In the genomic region with DNA sequence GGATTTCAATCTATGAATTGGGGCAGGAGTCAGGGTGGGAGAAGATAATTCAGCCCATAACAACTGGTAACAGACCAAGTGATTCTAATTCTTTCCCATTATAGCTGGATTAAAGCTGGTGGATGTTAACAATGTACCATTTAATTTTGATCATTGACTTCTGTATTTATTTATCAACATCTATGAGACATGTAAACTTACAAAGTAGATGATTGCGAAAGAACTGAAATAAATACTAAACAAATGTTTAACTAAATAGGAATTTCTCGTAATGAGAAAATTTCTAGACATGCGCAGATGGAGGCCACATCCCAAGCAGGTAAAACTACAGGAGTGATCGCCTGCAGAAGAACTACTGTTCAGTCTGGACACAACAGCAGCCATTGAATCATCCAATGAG, we compare ENCODE assay signal across 3 cellular contexts.
A peak's percentile ranks its signal among the peaks of the same experiment; 100 is the strongest.
TF ChIP-seq lines count a peak whose summit lies in the region.

No MANE protein-coding gene starts in this region.

TF ChIP-seq in IMR-90, 13 proteins besides CTCF, POLR2A, EP300 and RAD21:
- TF ChIP-seq, protein P1, sequence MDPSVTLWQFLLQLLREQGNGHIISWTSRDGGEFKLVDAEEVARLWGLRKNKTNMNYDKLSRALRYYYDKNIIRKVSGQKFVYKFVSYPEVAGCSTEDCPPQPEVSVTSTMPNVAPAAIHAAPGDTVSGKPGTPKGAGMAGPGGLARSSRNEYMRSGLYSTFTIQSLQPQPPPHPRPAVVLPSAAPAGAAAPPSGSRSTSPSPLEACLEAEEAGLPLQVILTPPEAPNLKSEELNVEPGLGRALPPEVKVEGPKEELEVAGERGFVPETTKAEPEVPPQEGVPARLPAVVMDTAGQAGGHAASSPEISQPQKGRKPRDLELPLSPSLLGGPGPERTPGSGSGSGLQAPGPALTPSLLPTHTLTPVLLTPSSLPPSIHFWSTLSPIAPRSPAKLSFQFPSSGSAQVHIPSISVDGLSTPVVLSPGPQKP (IDR thresholded peaks at IDR 0.05; ENCODE audit: borderline replicate concordance, low read depth, low read length): no peak
- TF ChIP-seq CEBPB (IDR thresholded peaks at IDR 0.05; ENCODE audit: low read depth, low read length) (peak; percentile 66), FOS (IDR thresholded peaks at IDR 0.05; ENCODE audit: low read depth, low read length) (no peak), MXI1 (IDR thresholded peaks at IDR 0.05; ENCODE audit: borderline replicate concordance, low read depth, low read length) (no peak), SMC3 (IDR thresholded peaks at IDR 0.05; ENCODE audit: low read depth, low read length) (no peak)

TF ChIP-seq in Ishikawa, 13 proteins besides CTCF, POLR2A, EP300 and RAD21:
- TF ChIP-seq, protein P2, sequence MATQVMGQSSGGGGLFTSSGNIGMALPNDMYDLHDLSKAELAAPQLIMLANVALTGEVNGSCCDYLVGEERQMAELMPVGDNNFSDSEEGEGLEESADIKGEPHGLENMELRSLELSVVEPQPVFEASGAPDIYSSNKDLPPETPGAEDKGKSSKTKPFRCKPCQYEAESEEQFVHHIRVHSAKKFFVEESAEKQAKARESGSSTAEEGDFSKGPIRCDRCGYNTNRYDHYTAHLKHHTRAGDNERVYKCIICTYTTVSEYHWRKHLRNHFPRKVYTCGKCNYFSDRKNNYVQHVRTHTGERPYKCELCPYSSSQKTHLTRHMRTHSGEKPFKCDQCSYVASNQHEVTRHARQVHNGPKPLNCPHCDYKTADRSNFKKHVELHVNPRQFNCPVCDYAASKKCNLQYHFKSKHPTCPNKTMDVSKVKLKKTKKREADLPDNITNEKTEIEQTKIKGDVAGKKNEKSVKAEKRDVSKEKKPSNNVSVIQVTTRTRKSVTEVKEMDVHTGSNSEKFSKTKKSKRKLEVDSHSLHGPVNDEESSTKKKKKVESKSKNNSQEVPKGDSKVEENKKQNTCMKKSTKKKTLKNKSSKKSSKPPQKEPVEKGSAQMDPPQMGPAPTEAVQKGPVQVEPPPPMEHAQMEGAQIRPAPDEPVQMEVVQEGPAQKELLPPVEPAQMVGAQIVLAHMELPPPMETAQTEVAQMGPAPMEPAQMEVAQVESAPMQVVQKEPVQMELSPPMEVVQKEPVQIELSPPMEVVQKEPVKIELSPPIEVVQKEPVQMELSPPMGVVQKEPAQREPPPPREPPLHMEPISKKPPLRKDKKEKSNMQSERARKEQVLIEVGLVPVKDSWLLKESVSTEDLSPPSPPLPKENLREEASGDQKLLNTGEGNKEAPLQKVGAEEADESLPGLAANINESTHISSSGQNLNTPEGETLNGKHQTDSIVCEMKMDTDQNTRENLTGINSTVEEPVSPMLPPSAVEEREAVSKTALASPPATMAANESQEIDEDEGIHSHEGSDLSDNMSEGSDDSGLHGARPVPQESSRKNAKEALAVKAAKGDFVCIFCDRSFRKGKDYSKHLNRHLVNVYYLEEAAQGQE (IDR thresholded peaks at IDR 0.05; ENCODE audit: low read depth): no peak
- TF ChIP-seq CEBPB (IDR thresholded peaks at IDR 0.05) (peak; percentile 15; the same call in 1 of the 2 replicates), FOXM1 (IDR thresholded peaks at IDR 0.05; ENCODE audit: borderline replicate concordance, low read depth) (no peak), EGR1 (IDR thresholded peaks at IDR 0.05) (no peak), ZBTB7A (IDR thresholded peaks at IDR 0.05; ENCODE audit: low read depth) (no peak), CREB1 (IDR thresholded peaks at IDR 0.05; ENCODE audit: low read depth) (no peak)

TF ChIP-seq in H1, 55 proteins besides CTCF, POLR2A, EP300 and RAD21 (continued from another document):
- TF ChIP-seq, protein P3, sequence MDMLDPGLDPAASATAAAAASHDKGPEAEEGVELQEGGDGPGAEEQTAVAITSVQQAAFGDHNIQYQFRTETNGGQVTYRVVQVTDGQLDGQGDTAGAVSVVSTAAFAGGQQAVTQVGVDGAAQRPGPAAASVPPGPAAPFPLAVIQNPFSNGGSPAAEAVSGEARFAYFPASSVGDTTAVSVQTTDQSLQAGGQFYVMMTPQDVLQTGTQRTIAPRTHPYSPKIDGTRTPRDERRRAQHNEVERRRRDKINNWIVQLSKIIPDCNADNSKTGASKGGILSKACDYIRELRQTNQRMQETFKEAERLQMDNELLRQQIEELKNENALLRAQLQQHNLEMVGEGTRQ (IDR thresholded peaks at IDR 0.05; ENCODE audit: low read length): no peak
- TF ChIP-seq CEBPB (IDR thresholded peaks at IDR 0.05; ENCODE audit: low read depth, low read length): peak; percentile 28; the same call in 1 of the 2 replicates
